Comparison of ENCODE assay signal across 8 cellular contexts in the genomic region with DNA sequence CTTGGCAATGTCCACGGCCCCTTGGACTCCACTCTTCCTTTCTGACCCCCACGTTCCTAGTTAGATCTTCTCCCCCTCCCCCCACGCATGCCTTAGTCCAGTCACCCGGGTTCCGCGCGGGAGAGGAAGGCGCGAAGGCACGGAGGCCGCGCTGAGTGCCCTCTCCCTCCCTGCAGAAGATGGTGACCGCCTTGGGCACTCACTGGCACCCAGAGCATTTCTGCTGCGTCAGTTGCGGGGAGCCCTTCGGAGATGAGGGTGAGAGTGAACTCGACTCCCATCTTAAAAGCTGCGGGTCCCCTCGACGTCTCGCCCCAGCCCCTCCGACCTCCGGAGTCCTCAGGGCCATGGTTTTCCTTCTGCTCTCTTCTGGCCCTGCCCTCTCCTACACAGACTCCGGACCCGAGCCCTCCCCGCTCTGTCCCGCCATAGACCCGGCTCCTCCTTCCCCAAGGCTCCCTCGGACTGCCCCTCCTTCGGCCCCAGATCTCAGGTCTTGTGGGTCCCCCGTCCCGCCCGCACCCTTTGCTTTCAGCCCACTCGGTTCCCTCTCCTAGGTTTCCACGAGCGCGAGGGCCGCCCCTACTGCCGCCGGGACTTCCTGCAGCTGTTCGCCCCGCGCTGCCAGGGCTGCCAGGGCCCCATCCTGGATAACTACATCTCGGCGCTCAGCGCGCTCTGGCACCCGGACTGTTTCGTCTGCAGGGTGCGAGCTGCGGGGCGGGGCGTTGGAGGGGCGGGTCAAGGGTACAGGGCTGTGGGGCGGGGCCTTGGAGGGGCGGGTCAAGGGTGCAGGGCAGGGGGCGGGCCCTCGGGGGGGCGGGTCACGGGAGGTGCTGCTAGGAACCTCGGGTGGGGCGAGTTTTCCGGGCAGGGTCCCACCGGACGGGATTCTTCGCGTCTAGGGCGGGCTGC. TPM values are rescaled to one million over a fixed set of nuclear protein-coding genes. Genes with fewer than 3 reads are reported as not detected.
DNase-seq lines count a peak whose midpoint lies in the region; ATAC-seq and TF ChIP-seq lines count a peak whose summit lies in the region.

No MANE protein-coding gene starts in this region.

- H3K36me3 ChIP-seq in KMS-11 (ENCODE audit: insufficient read depth) (no peaks in the 10 kb centered on the region), esophagus squamous epithelium (peaks cover 0 to 48% (median 10%) of the 10 kb centered on the region in 3 donors), WERI-Rb-1 (peaks cover 3% of the 10 kb centered on the region; the same call in 1 of the 2 replicates)

- peak overlapping the region; percentile 93 for H3K4me2 ChIP-seq in KMS-11

- no peaks in the 10 kb centered on the region for H3K79me2 ChIP-seq in KMS-11 (ENCODE audit: insufficient read depth, low read depth)

- H3K27ac Mint-ChIP-seq in type B pancreatic cell = peak overlapping the region; percentile 36

- peak; percentile 70 for ATAC-seq in GM19397 (IDR thresholded peaks at IDR 0.05; ENCODE audit: unreplicated experiment)

- peak overlapping the region; percentile 52; the same call in 1 of the 2 replicates for H3K9ac ChIP-seq in KMS-11

- H3K4me3 Mint-ChIP-seq in type B pancreatic cell = peak overlapping the region; percentile 86

- H3K4me3 ChIP-seq in KMS-11 (IDR thresholded peaks at IDR 0.05; ENCODE audit: insufficient read depth, low read depth, low read length) (no peak overlapping the region), esophagus squamous epithelium (peak overlapping the region; percentile 35 to 64 (median 48)), WERI-Rb-1 (ENCODE audit: low read depth, low read length) (no peak overlapping the region)

- intact Hi-C loops in esophagus squamous epithelium (cut with DNase I) (no loop called here), posterior cingulate gyrus (cut with DNase I) (no loop called here)

- H3K4me1 ChIP-seq in KMS-11 (ENCODE audit: low read depth, poor library complexity, severe bottlenecking) (peaks cover 5% of the 10 kb centered on the region), esophagus squamous epithelium (peaks cover 22 to 72% (median 29%) of the 10 kb centered on the region in 3 donors)

- H3K27me3 ChIP-seq in KMS-11 (ENCODE audit: insufficient read depth, low read depth) (no peaks in the 10 kb centered on the region), esophagus squamous epithelium (peaks cover 0 to 7% (median 0%) of the 10 kb centered on the region in 4 donors), WERI-Rb-1 (ENCODE audit: insufficient read depth, low read depth, severe bottlenecking) (no peaks in the 10 kb centered on the region)

- no peaks in the 10 kb centered on the region for H3K9me3 Mint-ChIP-seq in type B pancreatic cell

- H2AFZ ChIP-seq in KMS-11 (ENCODE audit: low read depth) = peak overlapping the region; percentile 95

- peak; percentile 71 to 88 for DNase-seq in activated CD8-positive, alpha-beta memory T cell treated with anti-CD3 and anti-CD28 coated beads for 1 hour (ENCODE audit: extremely low read depth in 1 of 2, low read depth in 1 of 2)
- DNase-seq in esophagus squamous epithelium (lab: John Stamatoyannopoulos, UW) (peak; percentile 44), posterior cingulate gyrus (peak in 6 of 10 donors; percentile 28 to 85 (median 60)), type B pancreatic cell (ENCODE audit: extremely low spot score, unreplicated experiment) (no peak), WERI-Rb-1 (no peak), AG08395 (ENCODE audit: low spot score) (no peak)

- H3K27ac ChIP-seq in KMS-11 (peak overlapping the region; percentile 44), esophagus squamous epithelium (peak overlapping the region; percentile 63 to 80 (median 69)), WERI-Rb-1 (no peak overlapping the region)

- peak in 2 of 4 donors; percentile 57 to 80 for TF ChIP-seq POLR2A in esophagus squamous epithelium (IDR thresholded peaks at IDR 0.05)

- WGBS in esophagus squamous epithelium, 2 donors = 23 to 39% methylated on average over 18 of the region's 68 CpGs

- H4K20me1 ChIP-seq in KMS-11 (ENCODE audit: insufficient read depth) = no peaks in the 10 kb centered on the region

- no peak for TF ChIP-seq CTCF in KMS-11 (conservative IDR thresholded peaks at IDR 0.05; ENCODE audit: low read depth, low read length)
- TF ChIP-seq CTCF in esophagus squamous epithelium (IDR thresholded peaks at IDR 0.05) = no peak
- TF ChIP-seq CTCF in type B pancreatic cell (conservative IDR thresholded peaks at IDR 0.05) = no peak
- no peak for TF ChIP-seq CTCF in WERI-Rb-1 (IDR thresholded peaks at IDR 0.05; ENCODE audit: low read depth, low read length)

- H3K4me1 Mint-ChIP-seq in type B pancreatic cell (ENCODE audit: unreplicated experiment) = peaks cover 8% of the 10 kb centered on the region

- peaks cover 53% of the 10 kb centered on the region for H3K27me3 Mint-ChIP-seq in type B pancreatic cell

- H3K36me3 Mint-ChIP-seq in type B pancreatic cell = peaks cover 5% of the 10 kb centered on the region

- H3K9me3 ChIP-seq in esophagus squamous epithelium (no peaks in the 10 kb centered on the region), WERI-Rb-1 (ENCODE audit: severe bottlenecking) (no peaks in the 10 kb centered on the region)

RNA-seq across cellular contexts. Expression of a gene that starts 4.6 kb away (rescaled TPM):
- total RNA-seq in esophagus squamous epithelium (10 to 100 TPM in 2 of 4 donors, 1 to 10 TPM in 2; 7.5 to 70.6 (median 11.1) TPM), type B pancreatic cell (ENCODE audit: low replicate concordance) (5.0 and 25.6 TPM in 2 replicates)

RNA-seq across cellular contexts. Expression of a gene that starts 6.4 kb away (rescaled TPM):
- not detected for total RNA-seq in esophagus squamous epithelium
- 0.41 TPM in 1 of 2 replicates, not detected in the other for total RNA-seq in type B pancreatic cell (ENCODE audit: low replicate concordance)

RNA-seq across cellular contexts. Expression of a gene that starts 17.3 kb away (rescaled TPM):
- 10 to 100 TPM in 1 of 4 donors, 1 to 10 TPM in 3; 5.9 to 14.8 (median 9.7) TPM for total RNA-seq in esophagus squamous epithelium
- 9.4 and 11.1 TPM in 2 replicates for total RNA-seq in type B pancreatic cell (ENCODE audit: low replicate concordance)

RNA-seq across cellular contexts. Expression of a gene that starts 31.6 kb away (rescaled TPM):
- total RNA-seq in esophagus squamous epithelium = 10 to 100 TPM; 33.7 to 52.3 (median 39.1) TPM
- total RNA-seq in type B pancreatic cell (ENCODE audit: low replicate concordance) = 74.2 and 78.2 TPM in 2 replicates

RNA-seq across cellular contexts. Expression of a gene that starts 34.0 kb away (rescaled TPM):
- 1 to 10 TPM in 1 of 4 donors, under 1 TPM in 3; 0.31 to 1.2 (median 0.95) TPM for total RNA-seq in esophagus squamous epithelium
- 1.2 and 1.9 TPM in 2 replicates for total RNA-seq in type B pancreatic cell (ENCODE audit: low replicate concordance)

Comparison
In these comparisons a context has a peak if more than half of its experiments do, and no peak if none do; other contexts are left out.
1. H3K4me3 ChIP-seq: peak in esophagus squamous epithelium (4 of 4); none in KMS-11 (single experiment) and WERI-Rb-1 (single experiment).
2. DNase-seq: peak in activated CD8-positive, alpha-beta memory T cell treated with anti-CD3 and anti-CD28 coated beads for 1 hour (2 of 2), esophagus squamous epithelium (single experiment) and posterior cingulate gyrus (6 of 10); none in type B pancreatic cell (single experiment), WERI-Rb-1 (single experiment) and AG08395 (single experiment).